In the genomic region with DNA sequence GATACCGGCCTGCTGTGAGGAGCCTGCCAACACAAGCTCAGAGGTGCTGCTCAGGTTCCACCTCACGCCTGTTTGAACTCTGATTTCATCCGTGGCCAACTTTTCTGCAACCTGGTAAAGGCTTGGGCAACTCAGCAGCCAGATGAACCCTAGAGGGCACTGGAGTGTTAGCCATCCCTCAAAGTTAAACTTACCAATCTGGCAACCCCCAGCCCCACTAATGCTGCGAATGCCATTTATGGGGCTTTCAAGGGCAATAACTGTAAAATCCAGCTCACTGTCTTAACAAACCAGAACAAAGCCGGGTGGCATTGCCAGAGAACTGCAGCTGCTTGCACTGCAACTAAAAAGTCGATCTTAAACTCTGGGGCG, we compare ENCODE assay signal across 10 cellular contexts.
A peak's percentile ranks its signal among the peaks of the same experiment; 100 is the strongest.
DNase-seq lines count a peak whose midpoint lies in the region; ATAC-seq and TF ChIP-seq lines count a peak whose summit lies in the region.
"Had no signal": no experiment of that assay in that cellular context is flagged by ENCODE, and none has a peak within 500 bp of the region (broad histone marks: within the 10 kb centered on the region; RNA-seq: fewer than 3 reads in every experiment).

No MANE protein-coding gene starts in this region.

- intact Hi-C loops in adrenal gland (cut with DNase I) = no loop called here

- no peak for TF ChIP-seq POLR2A in adrenal gland (IDR thresholded peaks at IDR 0.05)

- H3K36me3 ChIP-seq in adrenal gland (replicated peaks in 1 of 2) = no peaks in the 10 kb centered on the region

- peak in 4 of 6 experiments; percentile 15 to 59 (median 34) for DNase-seq in stimulated activated naive CD4-positive, alpha-beta T cell (lab: John Stamatoyannopoulos, UW)
- DNase-seq in stimulated activated naive CD4-positive, alpha-beta T cell treated with Interleukin-2 at 50 U/mL for 16 hours (lab: John Stamatoyannopoulos, UW) = no peak
- DNase-seq in adrenal gland = peak in 6 of 7 donors; percentile 20 to 54 (median 35)
- peak; percentile 8 for DNase-seq in kidney tubule cell (ENCODE audit: low spot score)
- no peak for DNase-seq in NCI-H446 treated with DMSO at 0.1 percent for 48 hours (lab: John Stamatoyannopoulos, UW)
- DNase-seq in NCI-H2196 (lab: John Stamatoyannopoulos, UW; ENCODE audit: unreplicated experiment) = no peak
- DNase-seq: activated naive CD8-positive, alpha-beta T cell treated with anti-CD3 and anti-CD28 coated beads, Interleukin-2, amount 10 ng/mL, durations not matched to agents 7 days and 5 days; Karpas-422 had no signal

- ATAC-seq in HG02588 (IDR thresholded peaks at IDR 0.05; ENCODE audit: unreplicated experiment) (no peak), GM19397 (IDR thresholded peaks at IDR 0.05; ENCODE audit: unreplicated experiment) (no peak)

- TF ChIP-seq CTCF in adrenal gland (IDR thresholded peaks at IDR 0.05) = peak in 5 of 6 experiments; percentile 37 to 54 (median 43)

- no peaks in the 10 kb centered on the region for H3K4me1 ChIP-seq in adrenal gland (replicated peaks in 1 of 2)

- no peak overlapping the region for H3K4me3 ChIP-seq in adrenal gland

- H3K27ac ChIP-seq in adrenal gland = no peak overlapping the region

- WGBS in adrenal gland, 4 donors = 24 to 46% (median 41%) methylated on average over 6 to 7 of the region's 7 CpGs

- no peaks in the 10 kb centered on the region for H3K9me3 ChIP-seq in adrenal gland (replicated peaks in 1 of 3)

- H3K27me3 ChIP-seq in adrenal gland = no peaks in the 10 kb centered on the region

Comparison
In these comparisons a context has a peak if more than half of its experiments do, and no peak if none do; other contexts are left out.
1. DNase-seq: peak in stimulated activated naive CD4-positive, alpha-beta T cell (4 of 6), adrenal gland (6 of 7) and kidney tubule cell (single experiment); none in stimulated activated naive CD4-positive, alpha-beta T cell treated with Interleukin-2 at 50 U/mL for 16 hours (single experiment), NCI-H446 treated with DMSO at 0.1 percent for 48 hours (single experiment) and NCI-H2196 (single experiment).